27 cellular contexts compared by ENCODE assay signal in the genomic region with DNA sequence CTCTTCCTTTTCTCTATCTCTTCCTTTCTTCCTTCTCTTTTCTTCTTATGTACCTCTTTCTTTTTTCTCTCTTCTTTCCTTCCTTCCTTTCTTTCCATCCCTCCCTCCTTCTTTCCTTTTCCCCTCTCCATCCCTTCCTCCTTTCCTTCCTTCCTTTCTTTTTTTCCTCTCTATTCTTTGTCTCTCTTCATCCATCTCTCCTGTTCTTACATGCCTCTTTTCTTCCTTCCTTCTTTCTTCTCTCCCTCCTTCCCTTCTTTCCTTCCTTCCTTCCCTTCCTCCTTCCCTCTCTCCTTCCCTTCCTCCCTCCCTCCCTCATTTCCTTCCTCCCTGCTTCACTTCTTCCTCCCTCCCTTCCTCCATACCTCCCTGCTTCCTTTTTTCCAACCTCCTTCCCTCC.
DNase-seq lines count a peak whose midpoint lies in the region; ATAC-seq and TF ChIP-seq lines count a peak whose summit lies in the region.
"Had no signal": no experiment of that assay in that cellular context is flagged by ENCODE, and none has a peak within 500 bp of the region (broad histone marks: within the 10 kb centered on the region; RNA-seq: fewer than 3 reads in every experiment).

No MANE protein-coding gene starts in this region.

- H3K4me1 ChIP-seq in HEK293 (ENCODE audit: control insufficient read depth, insufficient read depth, low read length), result no peaks in the 10 kb centered on the region
- H3K4me1 ChIP-seq: HAP-1, left ventricle myocardium inferior, prostate gland, tibial nerve had no signal

- peak overlapping the region; percentile 53 for H3K27ac Mint-ChIP-seq in activated naive CD4-positive, alpha-beta T cell treated with anti-CD3 and anti-CD28 coated beads, Interleukin-2, amount 50 U/mL, for 24 hours
- H3K27ac Mint-ChIP-seq in effector memory CD8-positive, alpha-beta T cell, result peak overlapping the region; percentile 93 to 95
- H3K27ac Mint-ChIP-seq in stimulated activated memory B cell treated with anti-CD40 and anti-IgM and Interleukin-4, amounts not matched to agents 10 μg/mL and 1 μg/mL and 100 μg/mL, for 72 hours, result peak overlapping the region; percentile 63

- CTCF ChIA-PET in HEK293 (lab: Yijun Ruan, JAX), result no interaction called here

- H3K4me3 ChIP-seq in HEK293 (ENCODE audit: low read depth, low read length), result no peak overlapping the region
- H3K4me3 ChIP-seq: BLaER1, HAP-1, left ventricle myocardium inferior, PC-9, prostate gland, tibial nerve had no signal

- DNase-seq in activated naive CD4-positive, alpha-beta T cell treated with anti-CD3 and anti-CD28 coated beads, Interleukin-2, amount 50 U/mL, for 16 hours, result no peak
- DNase-seq in effector memory CD8-positive, alpha-beta T cell, result no peak
- DNase-seq in SHP77 (lab: John Stamatoyannopoulos, UW), result no peak
- no peak for DNase-seq in DMS53 treated with DMSO at 0.1 percent for 48 hours (lab: John Stamatoyannopoulos, UW; ENCODE audit: unreplicated experiment)
- DNase-seq: activated CD8-positive, alpha-beta memory T cell treated with anti-CD3 and anti-CD28 coated beads for 24 hours; activated T-cell treated with anti-CD3 and anti-CD28 coated beads, Interleukin-2, amount 50 U/mL, for 48 hours; anterior cingulate cortex; effector CD8-positive, alpha-beta T cell; Kasumi-1; left ventricle myocardium inferior; mesendoderm; MV-4-11; NCI-H1436 treated with DMSO at 0.1 percent for 48 hours; NCI-H2107; PC-9; stimulated activated CD8-positive, alpha-beta memory T cell treated with anti-CD3 and anti-CD28 coated beads, Interleukin-4, amount 100 ng/mL, for 48 hours had no signal

- H3K36me3 Mint-ChIP-seq in activated naive CD4-positive, alpha-beta T cell treated with anti-CD3 and anti-CD28 coated beads, Interleukin-2, amount 50 U/mL, for 24 hours, result peaks cover 29% of the 10 kb centered on the region
- H3K36me3 Mint-ChIP-seq in effector memory CD8-positive, alpha-beta T cell (ENCODE audit: insufficient read depth), result peaks cover 92% of the 10 kb centered on the region
- peaks cover 59% of the 10 kb centered on the region for H3K36me3 Mint-ChIP-seq in stimulated activated memory B cell treated with anti-CD40 and anti-IgM and Interleukin-4, amounts not matched to agents 10 μg/mL and 1 μg/mL and 100 μg/mL, for 72 hours

- H3K9me3 Mint-ChIP-seq in activated naive CD4-positive, alpha-beta T cell treated with anti-CD3 and anti-CD28 coated beads, Interleukin-2, amount 50 U/mL, for 24 hours, result no peaks in the 10 kb centered on the region
- no peaks in the 10 kb centered on the region for H3K9me3 Mint-ChIP-seq in effector memory CD8-positive, alpha-beta T cell
- H3K9me3 Mint-ChIP-seq in stimulated activated memory B cell treated with anti-CD40 and anti-IgM and Interleukin-4, amounts not matched to agents 10 μg/mL and 1 μg/mL and 100 μg/mL, for 72 hours, result no peaks in the 10 kb centered on the region

- H3K4me3 Mint-ChIP-seq in activated naive CD4-positive, alpha-beta T cell treated with anti-CD3 and anti-CD28 coated beads, Interleukin-2, amount 50 U/mL, for 24 hours, result no peak overlapping the region
- no peak overlapping the region for H3K4me3 Mint-ChIP-seq in effector memory CD8-positive, alpha-beta T cell
- no peak overlapping the region for H3K4me3 Mint-ChIP-seq in stimulated activated memory B cell treated with anti-CD40 and anti-IgM and Interleukin-4, amounts not matched to agents 10 μg/mL and 1 μg/mL and 100 μg/mL, for 72 hours

- no peak for TF ChIP-seq CTCF in HEK293 (tag by site-specific recombination; IDR thresholded peaks at IDR 0.05)

- POLR2A ChIA-PET in HEK293 (lab: Yijun Ruan, JAX), result no interaction called here

- no peaks in the 10 kb centered on the region for H3K27me3 Mint-ChIP-seq in activated naive CD4-positive, alpha-beta T cell treated with anti-CD3 and anti-CD28 coated beads, Interleukin-2, amount 50 U/mL, for 24 hours
- no peaks in the 10 kb centered on the region for H3K27me3 Mint-ChIP-seq in effector memory CD8-positive, alpha-beta T cell
- H3K27me3 Mint-ChIP-seq in stimulated activated memory B cell treated with anti-CD40 and anti-IgM and Interleukin-4, amounts not matched to agents 10 μg/mL and 1 μg/mL and 100 μg/mL, for 72 hours, result no peaks in the 10 kb centered on the region

- no peak overlapping the region for H3K27ac ChIP-seq in HEK293 (ENCODE audit: extremely low read depth, low read depth, low read length)
- H3K27ac ChIP-seq: BLaER1, left ventricle myocardium inferior, PC-9, prostate gland, tibial nerve had no signal

- H3K9me3 ChIP-seq in HEK293 (ENCODE audit: control insufficient read depth, insufficient read depth, low read depth, low read length), result no peaks in the 10 kb centered on the region
- H3K9me3 ChIP-seq: HAP-1, left ventricle myocardium inferior, prostate gland, tibial nerve had no signal

- no peak for ATAC-seq in effector memory CD8-positive, alpha-beta T cell (replicated peaks)
- ATAC-seq in stimulated activated memory B cell treated with anti-CD40 and anti-IgM and Interleukin-4, amounts not matched to agents 10 μg/mL and 1 μg/mL and 100 μg/mL, for 72 hours, result no peak
- ATAC-seq: activated naive CD4-positive, alpha-beta T cell treated with anti-CD3 and anti-CD28 coated beads, Interleukin-2, amount 50 U/mL, for 72 hours; HepG2; sciatic nerve; SK-N-SH treated with all-trans-retinoic acid at 6 μM for 48 hours had no signal

- H3K4me1 Mint-ChIP-seq in activated naive CD4-positive, alpha-beta T cell treated with anti-CD3 and anti-CD28 coated beads, Interleukin-2, amount 50 U/mL, for 24 hours, result peaks cover 6% of the 10 kb centered on the region
- peaks cover 15 to 21% of the 10 kb centered on the region in 2 donors for H3K4me1 Mint-ChIP-seq in effector memory CD8-positive, alpha-beta T cell (ENCODE audit: low read depth in 2 of 2)
- no peaks in the 10 kb centered on the region for H3K4me1 Mint-ChIP-seq in stimulated activated memory B cell treated with anti-CD40 and anti-IgM and Interleukin-4, amounts not matched to agents 10 μg/mL and 1 μg/mL and 100 μg/mL, for 72 hours

- peaks cover 39 to 52% of the 10 kb centered on the region in 2 experiments for H3K36me3 ChIP-seq in HEK293 (ENCODE audit: control insufficient read depth in 2 of 2, insufficient read depth in 1 of 2, low read length in 2 of 2)

TF ChIP-seq in HEK293, 187 proteins besides CTCF, POLR2A, EP300 and RAD21:
- TF ChIP-seq ZNF433 (tag by site-specific recombination; IDR thresholded peaks at IDR 0.05; ENCODE audit: low read depth) (no peak), ZIC2 (tag by site-specific recombination; IDR thresholded peaks at IDR 0.05) (no peak), ZNF776 (tag by site-specific recombination; IDR thresholded peaks at IDR 0.05; ENCODE audit: borderline replicate concordance) (0 out of 2 replicates have a peak, but pooled peaks have one; percentile 21), ZNF707 (tag by site-specific recombination; IDR thresholded peaks at IDR 0.05) (no peak), ZNF335 (tag by site-specific recombination; conservative IDR thresholded peaks at IDR 0.05) (no peak), ZNF366 (tag by site-specific recombination; conservative IDR thresholded peaks at IDR 0.05) (peak; percentile 93), IKZF3 (tag by site-specific recombination; IDR thresholded peaks at IDR 0.05) (no peak)
- TF ChIP-seq, protein P1, sequence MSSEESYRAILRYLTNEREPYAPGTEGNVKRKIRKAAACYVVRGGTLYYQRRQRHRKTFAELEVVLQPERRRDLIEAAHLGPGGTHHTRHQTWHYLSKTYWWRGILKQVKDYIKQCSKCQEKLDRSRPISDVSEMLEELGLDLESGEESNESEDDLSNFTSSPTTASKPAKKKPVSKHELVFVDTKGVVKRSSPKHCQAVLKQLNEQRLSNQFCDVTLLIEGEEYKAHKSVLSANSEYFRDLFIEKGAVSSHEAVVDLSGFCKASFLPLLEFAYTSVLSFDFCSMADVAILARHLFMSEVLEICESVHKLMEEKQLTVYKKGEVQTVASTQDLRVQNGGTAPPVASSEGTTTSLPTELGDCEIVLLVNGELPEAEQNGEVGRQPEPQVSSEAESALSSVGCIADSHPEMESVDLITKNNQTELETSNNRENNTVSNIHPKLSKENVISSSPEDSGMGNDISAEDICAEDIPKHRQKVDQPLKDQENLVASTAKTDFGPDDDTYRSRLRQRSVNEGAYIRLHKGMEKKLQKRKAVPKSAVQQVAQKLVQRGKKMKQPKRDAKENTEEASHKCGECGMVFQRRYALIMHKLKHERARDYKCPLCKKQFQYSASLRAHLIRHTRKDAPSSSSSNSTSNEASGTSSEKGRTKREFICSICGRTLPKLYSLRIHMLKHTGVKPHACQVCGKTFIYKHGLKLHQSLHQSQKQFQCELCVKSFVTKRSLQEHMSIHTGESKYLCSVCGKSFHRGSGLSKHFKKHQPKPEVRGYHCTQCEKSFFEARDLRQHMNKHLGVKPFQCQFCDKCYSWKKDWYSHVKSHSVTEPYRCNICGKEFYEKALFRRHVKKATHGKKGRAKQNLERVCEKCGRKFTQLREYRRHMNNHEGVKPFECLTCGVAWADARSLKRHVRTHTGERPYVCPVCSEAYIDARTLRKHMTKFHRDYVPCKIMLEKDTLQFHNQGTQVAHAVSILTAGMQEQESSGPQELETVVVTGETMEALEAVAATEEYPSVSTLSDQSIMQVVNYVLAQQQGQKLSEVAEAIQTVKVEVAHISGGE (tag by site-specific recombination; conservative IDR thresholded peaks at IDR 0.05; ENCODE audit: low read depth), result no peak
